In genomic region chr11:68040121-68040956, GRCh38 we compare ENCODE assay signal across 8 cellular contexts. TPM values are rescaled to one million over a fixed set of nuclear protein-coding genes. Genes with fewer than 3 reads are reported as not detected.
DNase-seq lines count a peak whose midpoint lies in the region; ATAC-seq and TF ChIP-seq lines count a peak whose summit lies in the region.

No MANE protein-coding gene starts in this region.

- WGBS in lung, 2 donors = 4% methylated on average over 20 to 21 of the region's 21 CpGs

- H3K9me3 Mint-ChIP-seq in CD4-positive, CD25-positive, alpha-beta regulatory T cell = no peaks in the 10 kb centered on the region

- H3K27me3 Mint-ChIP-seq in CD4-positive, CD25-positive, alpha-beta regulatory T cell = no peaks in the 10 kb centered on the region

- H3K36me3 ChIP-seq in CD4-positive, CD25-positive, alpha-beta regulatory T cell (ENCODE audit: control insufficient read depth, insufficient read depth, low read length) = peaks cover 14% of the 10 kb centered on the region
- H3K36me3 ChIP-seq in lung (ENCODE audit: control insufficient read depth in 2 of 2, insufficient read depth in 2 of 2, low read length in 2 of 2) = peaks cover 0 to 36% of the 10 kb centered on the region in 2 donors

- H3K27me3 ChIP-seq in CD4-positive, CD25-positive, alpha-beta regulatory T cell (ENCODE audit: control insufficient read depth, insufficient read depth, low read length) = no peaks in the 10 kb centered on the region
- no peaks in the 10 kb centered on the region for H3K27me3 ChIP-seq in lung (ENCODE audit: control insufficient read depth, insufficient read depth)

- H3K36me3 Mint-ChIP-seq in CD4-positive, CD25-positive, alpha-beta regulatory T cell = no peaks in the 10 kb centered on the region

- peak in 2 of 3 donors; percentile 40 to 73 for DNase-seq in CD4-positive, CD25-positive, alpha-beta regulatory T cell
- DNase-seq in LHCN-M2 (ENCODE audit: low read depth) (peak; percentile 55), coronary artery (ENCODE audit: low spot score) (no peak), lung (ENCODE audit: low spot score) (peak; percentile 64), stromal cell of bone marrow (ENCODE audit: low read depth) (peak; percentile 52), NCI-H2029 treated with DMSO at 0.1 percent for 48 hours (lab: John Stamatoyannopoulos, UW) (no peak)

- no peak for TF ChIP-seq CTCF in WI38 (IDR thresholded peaks at IDR 0.05; ENCODE audit: low read depth, low read length)
- TF ChIP-seq CTCF in coronary artery (IDR thresholded peaks at IDR 0.05) = no peak
- TF ChIP-seq CTCF in lung (IDR thresholded peaks at IDR 0.05; ENCODE audit: control extremely low read depth, extremely low read depth) = no peak

- ATAC-seq in CD4-positive, CD25-positive, alpha-beta regulatory T cell (ENCODE audit: low read depth in 2 of 2) = peak; percentile 43 to 52
- peak; percentile 27 for ATAC-seq in GM19468 (IDR thresholded peaks at IDR 0.05; ENCODE audit: extremely low read depth, unreplicated experiment)
- ATAC-seq in lung (ENCODE audit: insufficient read depth, low FRiP score) = peak; percentile 42

- peak overlapping the region; percentile 92 to 97 (median 94) for H3K27ac Mint-ChIP-seq in CD4-positive, CD25-positive, alpha-beta regulatory T cell

- H3K4me3 ChIP-seq in CD4-positive, CD25-positive, alpha-beta regulatory T cell (ENCODE audit: low read depth, low read length) = peak overlapping the region; percentile 77
- peak overlapping the region; percentile 68 for H3K4me3 ChIP-seq in WI38 (ENCODE audit: low read depth, low read length)
- peak overlapping the region; percentile 83 for H3K4me3 ChIP-seq in coronary artery
- peak overlapping the region; percentile 45 for H3K4me3 ChIP-seq in lung

- no peaks in the 10 kb centered on the region for H3K9me3 ChIP-seq in CD4-positive, CD25-positive, alpha-beta regulatory T cell (ENCODE audit: control insufficient read depth in 2 of 2, low read length in 2 of 2)
- no peaks in the 10 kb centered on the region for H3K9me3 ChIP-seq in lung (ENCODE audit: control insufficient read depth in 2 of 2, insufficient read depth in 1 of 2, low read length in 1 of 2)

- peak overlapping the region; percentile 90 to 98 (median 96) for H3K4me3 Mint-ChIP-seq in CD4-positive, CD25-positive, alpha-beta regulatory T cell

- H3K4me1 Mint-ChIP-seq in CD4-positive, CD25-positive, alpha-beta regulatory T cell = peaks cover 0 to 32% (median 10%) of the 10 kb centered on the region in 4 donors

- peaks cover 56% of the 10 kb centered on the region for H3K4me1 ChIP-seq in CD4-positive, CD25-positive, alpha-beta regulatory T cell (ENCODE audit: control insufficient read depth, insufficient read depth, low read length, poor library complexity, severe bottlenecking)
- peaks cover 4 to 29% of the 10 kb centered on the region in 2 donors for H3K4me1 ChIP-seq in lung (ENCODE audit: control insufficient read depth in 2 of 2, insufficient read depth in 2 of 2, low read length in 2 of 2)

- H3K27ac ChIP-seq in CD4-positive, CD25-positive, alpha-beta regulatory T cell (ENCODE audit: insufficient read depth, low read length, poor library complexity, severe bottlenecking) = peak overlapping the region; percentile 80
- H3K27ac ChIP-seq in coronary artery = peak overlapping the region; percentile 91 to 92
- H3K27ac ChIP-seq in lung (ENCODE audit: low read depth in 1 of 2, low read length in 1 of 2) = peak overlapping the region in 1 of 2 donors; percentile 95

RNA-seq across cellular contexts. Expression of gene TCIRG1, which starts 1.5 kb away (rescaled TPM):
- 290 TPM for total RNA-seq in CD4-positive, CD25-positive, alpha-beta regulatory T cell
- polyA plus RNA-seq in CD4-positive, CD25-positive, alpha-beta regulatory T cell = 10 to 100 TPM; 33.3 to 63.2 (median 46.2) TPM
- total RNA-seq in LHCN-M2 (2014; rRNA removed) = 71.2 and 75.2 TPM in 2 replicates
- polyA plus RNA-seq in LHCN-M2 (2012) = 29.0 TPM
- 100 to 1,000 TPM in 1 of 2 donors, 10 to 100 TPM in 1; 70.2 to 322 TPM for total RNA-seq in lung
- polyA plus RNA-seq in lung = 100 to 1,000 TPM; 244 to 438 TPM

RNA-seq across cellular contexts. Expression of gene NDUFS8, which starts 9.9 kb away (rescaled TPM):
- total RNA-seq in CD4-positive, CD25-positive, alpha-beta regulatory T cell = 66.6 TPM
- polyA plus RNA-seq in CD4-positive, CD25-positive, alpha-beta regulatory T cell = 100 to 1,000 TPM; 142 to 166 (median 152) TPM
- total RNA-seq in LHCN-M2 (2014; rRNA removed) = 171 and 215 TPM in 2 replicates
- 293 TPM for polyA plus RNA-seq in LHCN-M2 (2012)
- 100 to 1,000 TPM in 1 of 2 donors, 10 to 100 TPM in 1; 57.8 to 151 TPM for total RNA-seq in lung
- 100 to 1,000 TPM; 139 to 180 TPM for polyA plus RNA-seq in lung

RNA-seq across cellular contexts. Expression of gene ALDH3B1, which starts 30.2 kb away (rescaled TPM):
- not detected for total RNA-seq in CD4-positive, CD25-positive, alpha-beta regulatory T cell
- polyA plus RNA-seq in CD4-positive, CD25-positive, alpha-beta regulatory T cell = not detected
- total RNA-seq in LHCN-M2 (2014; rRNA removed) (59.0 and 60.2 TPM in 2 replicates), lung (100 to 1,000 TPM in 1 of 2 donors, 10 to 100 TPM in 1; 45.6 to 165 TPM)
- 61.5 TPM for polyA plus RNA-seq in LHCN-M2 (2012)
- 100 to 1,000 TPM in 1 of 2 donors, 10 to 100 TPM in 1; 73.9 to 107 TPM for polyA plus RNA-seq in lung

RNA-seq across cellular contexts. Expression of gene UNC93B1, which starts 36.4 kb away (rescaled TPM):
- 19.0 TPM for total RNA-seq in CD4-positive, CD25-positive, alpha-beta regulatory T cell
- polyA plus RNA-seq in CD4-positive, CD25-positive, alpha-beta regulatory T cell = 10 to 100 TPM; 12.8 to 16.0 (median 13.9) TPM
- 18.0 and 21.9 TPM in 2 replicates for total RNA-seq in LHCN-M2 (2014; rRNA removed)
- polyA plus RNA-seq in LHCN-M2 (2012) = 15.2 TPM
- total RNA-seq in lung = 100 to 1,000 TPM in 1 of 2 donors, 10 to 100 TPM in 1; 44.3 to 124 TPM
- polyA plus RNA-seq in lung = 100 to 1,000 TPM in 1 of 2 donors, 10 to 100 TPM in 1; 71.6 to 104 TPM

Comparison
In these comparisons a context has a peak if more than half of its experiments do, and no peak if none do; other contexts are left out.
1. DNase-seq: peak in CD4-positive, CD25-positive, alpha-beta regulatory T cell (2 of 3), LHCN-M2 (single experiment), lung (single experiment) and stromal cell of bone marrow (single experiment); none in coronary artery (single experiment) and NCI-H2029 treated with DMSO at 0.1 percent for 48 hours (single experiment).
2. RNA of gene ALDH3B1, which starts 30.2 kb away (total RNA-seq): 45.6 to 165 TPM in lung and 59.0 to 60.2 TPM in LHCN-M2; not detected in CD4-positive, CD25-positive, alpha-beta regulatory T cell (single experiment); every median in the first group is over 10 times any median in the second.
3. Peak in every context shown above with its lines, with median percentiles within 50 percentile points of each other: ATAC-seq and H3K4me3 ChIP-seq.